Comparison of ENCODE assay signal across 1 cellular context in genomic region chr3:187291001-187291511, GRCh38.
TF ChIP-seq lines count a peak whose summit lies in the region.

No MANE protein-coding gene starts in this region.

TF ChIP-seq in GM23338, 12 proteins besides CTCF, POLR2A, EP300 and RAD21 (continued from another document):
- TF ChIP-seq ZNF462 (CRISPR knock-in tag; IDR thresholded peaks at IDR 0.05) (no peak), CREB1 (CRISPR knock-in tag; IDR thresholded peaks at IDR 0.05; ENCODE audit: low read depth) (no peak), ZNF331 (CRISPR knock-in tag; IDR thresholded peaks at IDR 0.05; ENCODE audit: low read depth) (no peak)
TF ChIP-seq in GM23338: peak in this region for 0.
